2 cellular contexts compared by ENCODE assay signal in genomic region chr4:54241268-54241823, GRCh38. TPM values are rescaled to one million over a fixed set of nuclear protein-coding genes. Genes with fewer than 3 reads are reported as not detected.
"Had no signal": no experiment of that assay in that cellular context is flagged by ENCODE, and none has a peak within 500 bp of the region (broad histone marks: within the 10 kb centered on the region; RNA-seq: fewer than 3 reads in every experiment).

No MANE protein-coding gene starts in this region.

RNA-seq across cellular contexts. Expression of gene PDGFRA, which starts 12.3 kb away (rescaled TPM):
- total RNA-seq: activated CD8-positive, alpha-beta T cell treated with anti-CD3 and anti-CD28 coated beads, Interleukin-2, amount 10 ng/mL, durations not matched to agents 7 days and 5 days had no signal
- polyA plus RNA-seq: K562 had no signal
